In genomic region chr7:157750291-157750690, GRCh38 we compare ENCODE assay signal across 21 cellular contexts.
"Had no signal": no experiment of that assay in that cellular context is flagged by ENCODE, and none has a peak within 500 bp of the region (broad histone marks: within the 10 kb centered on the region; RNA-seq: fewer than 3 reads in every experiment).

No MANE protein-coding gene starts in this region.

- H3K9me3 ChIP-seq: gastrocnemius medialis, lower lobe of right lung, neutrophil, right lobe of liver, thoracic aorta, tibial nerve, upper lobe of left lung had no signal

- H3K27ac ChIP-seq: dorsolateral prefrontal cortex, epithelial cell of prostate, gastrocnemius medialis, lower lobe of right lung, neutrophil, parathyroid adenoma, right lobe of liver, thoracic aorta, tibial nerve, upper lobe of left lung had no signal

- H3K9ac ChIP-seq: parathyroid adenoma had no signal

- H3K27me3 ChIP-seq: dorsolateral prefrontal cortex, gastrocnemius medialis, neutrophil, right lobe of liver, tibial nerve, upper lobe of left lung had no signal

- H3K79me2 ChIP-seq: parathyroid adenoma had no signal

- H3K36me3 ChIP-seq: gastrocnemius medialis, lower lobe of right lung, neutrophil, right lobe of liver, thoracic aorta, tibial nerve, upper lobe of left lung had no signal

- DNase-seq: dorsolateral prefrontal cortex; effector CD4-positive, alpha-beta T cell; foreskin fibroblast; gastrocnemius medialis; head of caudate nucleus; left ventricle myocardium superior; lower lobe of right lung; nephron progenitor cell; right lobe of liver; small intestine; stimulated activated CD4-positive, alpha-beta T cell treated with anti-CD3 and anti-CD28 coated beads, Interleukin-15, amount 100 ng/mL, for 24 hours; stimulated activated CD4-positive, alpha-beta T cell treated with anti-CD3 and anti-CD28 coated beads, Interleukin-2, amount 100 ng/mL, for 48 hours; stimulated activated naive B cell treated with anti-CD40 and anti-IgM and Interleukin-4, amounts not matched to agents 10 μg/mL and 1 μg/mL and 100 μg/mL, for 72 hours had no signal

- FAIRE-seq: keratinocyte, small intestine, urothelium cell line had no signal

- H3K4me1 ChIP-seq: gastrocnemius medialis, lower lobe of right lung, parathyroid adenoma, right lobe of liver, tibial nerve, upper lobe of left lung had no signal

- H2AFZ ChIP-seq: parathyroid adenoma had no signal

- H3K4me3 ChIP-seq: dorsolateral prefrontal cortex, gastrocnemius medialis, lower lobe of right lung, right lobe of liver, thoracic aorta, tibial nerve, upper lobe of left lung had no signal
